8 cellular contexts compared by ENCODE assay signal in the genomic region with DNA sequence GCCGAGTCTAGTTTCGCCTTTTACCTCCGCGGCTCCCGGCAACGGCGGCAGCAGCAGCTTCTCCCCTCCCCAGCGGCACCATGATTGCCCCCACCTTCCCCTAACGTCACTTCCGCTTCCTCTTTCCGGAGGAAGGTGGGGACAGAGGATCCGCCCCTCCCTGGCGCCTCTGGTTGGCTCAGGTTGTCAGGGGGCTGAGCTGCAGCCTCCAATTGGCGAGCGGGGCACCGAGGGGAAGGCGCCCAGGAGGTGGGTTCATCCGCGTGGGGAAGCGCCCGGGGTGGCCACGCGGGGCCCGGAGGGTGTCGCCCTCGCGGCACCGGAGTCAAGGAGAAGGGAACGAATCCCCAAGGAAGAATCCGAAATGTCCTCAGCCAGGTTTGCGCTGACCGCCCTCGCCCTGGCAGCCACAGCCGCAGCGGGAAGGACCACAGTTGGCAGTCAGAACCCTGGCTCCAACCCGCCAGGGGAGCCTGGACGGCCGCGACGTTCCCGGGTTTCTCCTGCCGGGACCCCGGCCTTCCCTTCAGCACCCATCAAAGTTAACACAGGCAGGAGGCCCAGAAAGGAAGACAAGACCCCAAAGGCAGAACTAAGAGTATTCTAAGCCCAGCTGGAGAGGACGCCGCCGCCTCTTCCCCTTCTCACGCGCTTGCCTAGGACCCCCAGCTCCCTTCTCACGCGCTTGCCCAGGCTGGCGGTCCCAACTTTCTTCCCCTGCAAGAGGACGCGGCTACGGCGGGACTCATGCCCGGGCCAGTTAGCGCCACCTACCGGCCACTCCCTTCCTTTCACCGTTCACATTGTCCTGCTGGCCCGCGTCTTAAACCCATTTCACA. TPM values are rescaled to one million over a fixed set of nuclear protein-coding genes. Genes with fewer than 3 reads are reported as not detected.
DNase-seq lines count a peak whose midpoint lies in the region; ATAC-seq and TF ChIP-seq lines count a peak whose summit lies in the region.

TSS of gene MTF1 (minus strand) at position 86 of the 839 bp plus-strand sequence. CDS start 1,934 bp downstream, outside the sequence.

- H3K9ac ChIP-seq in liver (ENCODE audit: low read depth in 1 of 2, low read length in 2 of 2), result peak within 1 kb of the TSS; percentile 63 to 83

- peak within 1 kb of the TSS; percentile 76 to 95 for H3K27ac ChIP-seq in liver (ENCODE audit: low read depth in 1 of 2, low read length in 2 of 2)

- H3K9me3 ChIP-seq in liver (ENCODE audit: control insufficient read depth in 4 of 4, low read length in 3 of 4), result no peaks in the 10 kb centered on the region

- DNase-seq in CD1c-positive myeloid dendritic cell (ENCODE audit: extremely low spot score) (peak; percentile 99), NCI-H748 treated with DMSO at 0.1 percent for 48 hours (lab: John Stamatoyannopoulos, UW) (peak; percentile 81), dermis blood vessel endothelial cell (peak; percentile 98)
- peak; percentile 88 to 97 for DNase-seq in activated CD4-positive, alpha-beta T cell treated with anti-CD3 and anti-CD28 coated beads, Interleukin-2, amount 50 U/mL, for 24 hours (ENCODE audit: low read depth in 1 of 2, low spot score in 1 of 2)
- DNase-seq in stimulated activated CD4-positive, alpha-beta T cell treated with anti-CD3 and anti-CD28 coated beads, Interleukin-4, amount 100 ng/mL, for 24 hours, result peak; percentile 97

- ATAC-seq in GM19372 (IDR thresholded peaks at IDR 0.05; ENCODE audit: low read depth, unreplicated experiment) (peak; percentile 95), HG03565 (IDR thresholded peaks at IDR 0.05; ENCODE audit: unreplicated experiment) (peak; percentile 91)

- WGBS in liver, result under 1% methylated on average over 61 of the region's 61 CpGs

- TF ChIP-seq CTCF in liver (IDR thresholded peaks at IDR 0.05; ENCODE audit: low read depth, low read length, missing input control), result peak; percentile 78

- no peaks in the 10 kb centered on the region for H3K27me3 ChIP-seq in liver (ENCODE audit: control insufficient read depth in 4 of 4, insufficient read depth in 4 of 4, low read length in 3 of 4)

- H3K4me3 ChIP-seq in liver (ENCODE audit: low read depth in 1 of 3, low read length in 3 of 3), result peak within 1 kb of the TSS; percentile 75 to 97 (median 79)

- H3K4me1 ChIP-seq in liver (ENCODE audit: control insufficient read depth in 4 of 4, insufficient read depth in 4 of 4, low read length in 3 of 4), result peaks cover 3 to 20% (median 17%) of the 10 kb centered on the region in 4 donors

- H3K36me3 ChIP-seq in liver (ENCODE audit: control insufficient read depth in 4 of 4, insufficient read depth in 3 of 4, low read depth in 1 of 4, low read length in 3 of 4), result peaks cover 5 to 36% (median 15%) of the 10 kb centered on the region in 4 donors

- peak; percentile 78 to 84 for TF ChIP-seq RAD21 in liver (IDR thresholded peaks at IDR 0.05)

TF ChIP-seq in liver, 16 proteins besides CTCF, POLR2A, EP300 and RAD21:
- TF ChIP-seq FOXA2 (IDR thresholded peaks at IDR 0.05), result no peak
- peak in 1 of 2 donors; percentile 24 for TF ChIP-seq JUND (IDR thresholded peaks at IDR 0.05)
- peak in 1 of 2 donors; percentile 39 for TF ChIP-seq EGR1 (IDR thresholded peaks at IDR 0.05; ENCODE audit: low read depth in 2 of 2)
- TF ChIP-seq HNF4G (IDR thresholded peaks at IDR 0.05), result no peak
- no peak for TF ChIP-seq FOXA1 (IDR thresholded peaks at IDR 0.05)
- TF ChIP-seq GABPA (IDR thresholded peaks at IDR 0.05 in 1 of 2, conservative IDR thresholded peaks at IDR 0.05 in 1 of 2), result peak; percentile 96 to 99
- no peak for TF ChIP-seq HNF4A (conservative IDR thresholded peaks at IDR 0.05)
- TF ChIP-seq SP1 (IDR thresholded peaks at IDR 0.05), result peak; percentile 63
- TF ChIP-seq RXRA (IDR thresholded peaks at IDR 0.05), result peak in 1 of 2 donors; percentile 35
- no peak for TF ChIP-seq NR2F2 (IDR thresholded peaks at IDR 0.05)
- TF ChIP-seq YY1 (IDR thresholded peaks at IDR 0.05), result peak; percentile 88
- no peak for TF ChIP-seq TAF1 (conservative IDR thresholded peaks at IDR 0.05)
- TF ChIP-seq REST (IDR thresholded peaks at IDR 0.05), result peak; percentile 61
- peak; percentile 44 for TF ChIP-seq MAX (IDR thresholded peaks at IDR 0.05)
- TF ChIP-seq, protein P1, sequence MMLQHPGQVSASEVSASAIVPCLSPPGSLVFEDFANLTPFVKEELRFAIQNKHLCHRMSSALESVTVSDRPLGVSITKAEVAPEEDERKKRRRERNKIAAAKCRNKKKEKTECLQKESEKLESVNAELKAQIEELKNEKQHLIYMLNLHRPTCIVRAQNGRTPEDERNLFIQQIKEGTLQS (IDR thresholded peaks at IDR 0.05), result no peak
- no peak for TF ChIP-seq ZBTB33 (IDR thresholded peaks at IDR 0.05)

RNA-seq across cellular contexts. Expression of gene MTF1, which starts in this region (rescaled TPM):
- total RNA-seq in dermis blood vessel endothelial cell (2.4 and 4.4 TPM in 2 replicates), liver (1 to 10 TPM; 3.2 to 3.3 TPM)
- 1 to 10 TPM; 2.3 to 2.8 TPM for polyA plus RNA-seq in liver

Comparison
In these comparisons a context has a peak if more than half of its experiments do, and no peak if none do; other contexts are left out.
1. Peak in every context shown above with its lines: DNase-seq, ATAC-seq, H3K4me3 ChIP-seq and H3K27ac ChIP-seq.